ENCODE assay signal across 21 cellular contexts in genomic region chr22:19325296-19325950, GRCh38. TPM values are rescaled to one million over a fixed set of nuclear protein-coding genes. Genes with fewer than 3 reads are reported as not detected.
DNase-seq lines count a peak whose midpoint lies in the region; ATAC-seq, FAIRE-seq and TF ChIP-seq lines count a peak whose summit lies in the region.
"Had no signal": no experiment of that assay in that cellular context is flagged by ENCODE, and none has a peak within 500 bp of the region (broad histone marks: within the 10 kb centered on the region; RNA-seq: fewer than 3 reads in every experiment).

No MANE protein-coding gene starts in this region.

- TF ChIP-seq CTCF in bronchial epithelial cell (IDR thresholded peaks at IDR 0.05; ENCODE audit: insufficient read depth, low read length, severe bottlenecking) = no peak
- TF ChIP-seq CTCF in transverse colon (IDR thresholded peaks at IDR 0.05) = no peak
- no peak for TF ChIP-seq CTCF in prostate gland (IDR thresholded peaks at IDR 0.05)

- TF ChIP-seq EP300 in transverse colon (IDR thresholded peaks at IDR 0.05; ENCODE audit: low read depth) = no peak

- no peak for ATAC-seq in HG02870 (IDR thresholded peaks at IDR 0.05; ENCODE audit: unreplicated experiment)
- ATAC-seq: activated naive CD4-positive, alpha-beta T cell treated with anti-CD3 and anti-CD28 coated beads, Interleukin-2, amount 50 U/mL, for 72 hours; stimulated activated naive CD8-positive, alpha-beta T cell treated with anti-CD3 and anti-CD28 coated beads, Interleukin-15, Interleukin-2, amounts not matched to agents 100 U/mL and 50 U/mL, for 24 hours had no signal

- peak overlapping the region; percentile 53; the same call in 1 of the 2 replicates for H3K27ac ChIP-seq in ACC112 (ENCODE audit: low read depth, low read length)
- no peak overlapping the region for H3K27ac ChIP-seq in transverse colon
- H3K27ac ChIP-seq in prostate gland = no peak overlapping the region
- H3K27ac ChIP-seq: esophagus muscularis mucosa, right atrium auricular region had no signal

- peaks cover 6% of the 10 kb centered on the region; the same call in 1 of the 2 replicates for H3K36me3 ChIP-seq in ACC112 (ENCODE audit: insufficient read depth, low read length)
- H3K36me3 ChIP-seq in bronchial epithelial cell (ENCODE audit: control insufficient read depth, insufficient read depth, low read length) = peaks cover 1% of the 10 kb centered on the region
- H3K36me3 ChIP-seq in transverse colon = peaks cover 0 to 12% (median 4%) of the 10 kb centered on the region in 4 donors
- H3K36me3 ChIP-seq in prostate gland = no peaks in the 10 kb centered on the region

- DNase-seq in LHCN-M2 (ENCODE audit: low read depth) (peak; percentile 86), bronchial epithelial cell (ENCODE audit: low read depth) (peak; percentile 84), iris pigment epithelial cell (ENCODE audit: low read depth) (peak; percentile 78), transverse colon (no peak), OCI-M2 (lab: John Stamatoyannopoulos, UW; ENCODE audit: unreplicated experiment) (no peak), prostate gland (ENCODE audit: low spot score) (no peak)
- DNase-seq: activated CD4-positive, alpha-beta T cell treated with anti-CD3 and anti-CD28 coated beads, Interleukin-2, amount 50 U/mL, for 1 hour; CD4-positive, alpha-beta T cell; DMS79; H7; MM.1S; NCI-H2081; NCI-H526 treated with DMSO at 0.1 percent for 48 hours; stimulated activated naive CD8-positive, alpha-beta T cell treated with anti-CD3 and anti-CD28 coated beads, Interleukin-15, Interleukin-2, amounts not matched to agents 100 U/mL and 50 U/mL, for 24 hours had no signal

- H3K4me3 ChIP-seq in ACC112 (ENCODE audit: low read depth, low read length) = no peak overlapping the region
- no peak overlapping the region for H3K4me3 ChIP-seq in bronchial epithelial cell (ENCODE audit: low read depth, low read length)
- H3K4me3 ChIP-seq in transverse colon = no peak overlapping the region
- H3K4me3 ChIP-seq in prostate gland = no peak overlapping the region
- H3K4me3 ChIP-seq: esophagus muscularis mucosa, right atrium auricular region had no signal

- no peak overlapping the region for H2AFZ ChIP-seq in ACC112 (ENCODE audit: low read length, unreplicated experiment)

- no peaks in the 10 kb centered on the region for H3K27me3 ChIP-seq in ACC112 (ENCODE audit: insufficient read depth, low read length)
- no peaks in the 10 kb centered on the region for H3K27me3 ChIP-seq in bronchial epithelial cell (ENCODE audit: control insufficient read depth, insufficient read depth, low read length)
- no peaks in the 10 kb centered on the region for H3K27me3 ChIP-seq in transverse colon
- no peaks in the 10 kb centered on the region for H3K27me3 ChIP-seq in prostate gland (replicated peaks; ENCODE audit: insufficient read depth)
- H3K27me3 ChIP-seq: esophagus muscularis mucosa, right atrium auricular region had no signal

- 90 to 93% methylated on average over 2 to 5 of the region's 5 CpGs for WGBS in transverse colon (ENCODE audit: low coverage in 1 of 2), 2 donors
- 84% methylated on average over 5 of the region's 5 CpGs for WGBS in prostate gland

- intact Hi-C loops in transverse colon (cut with DNase I; ENCODE audit: low total_unique reads) = no loop called here
- intact Hi-C loops in prostate gland (cut with DNase I) = no loop called here

- H3K9me3 ChIP-seq in transverse colon (no peaks in the 10 kb centered on the region), prostate gland (no peaks in the 10 kb centered on the region)
- H3K9me3 ChIP-seq: right atrium auricular region had no signal

- no peaks in the 10 kb centered on the region for H3K79me2 ChIP-seq in ACC112 (ENCODE audit: control insufficient read depth, insufficient read depth, low read length, unreplicated experiment)

- peaks cover 7% of the 10 kb centered on the region for H3K4me1 ChIP-seq in ACC112 (ENCODE audit: control insufficient read depth, insufficient read depth, low read length, unreplicated experiment)
- H3K4me1 ChIP-seq in transverse colon = no peaks in the 10 kb centered on the region
- no peaks in the 10 kb centered on the region for H3K4me1 ChIP-seq in prostate gland (replicated peaks)
- H3K4me1 ChIP-seq: esophagus muscularis mucosa, right atrium auricular region had no signal

- FAIRE-seq in bronchial epithelial cell (lab: Jason Lieb, UNC) = no peak
- FAIRE-seq: GM18507, HTR-8/SVneo had no signal

- in situ Hi-C loops in transverse colon (cut with MboI; ENCODE audit: low pct_ligation_motif_present in 1 of 4, low pct_unique_long_range_greater_than_20kb in 1 of 4, low sequenced_read_pairs in 3 of 4) = no loop called here

- TF ChIP-seq POLR2A in transverse colon (IDR thresholded peaks at IDR 0.05) (no peak), prostate gland (IDR thresholded peaks at IDR 0.05) (no peak)

RNA-seq across cellular contexts. Expression of gene CLTCL1, which starts 33.9 kb away (rescaled TPM):
- total RNA-seq in LHCN-M2 (2014; rRNA removed) (14.4 and 17.7 TPM in 2 replicates), bronchial epithelial cell (13.7 and 20.2 TPM in 2 replicates), transverse colon (1 to 10 TPM; 3.8 to 8.6 (median 5.6) TPM), prostate gland (10 to 100 TPM; 12.1 to 26.2 TPM)
- polyA plus RNA-seq in LHCN-M2 (2012) = 19.1 TPM

Comparison
In these comparisons a context has a peak if more than half of its experiments do, and no peak if none do; other contexts are left out.
1. DNase-seq: peak in LHCN-M2 (single experiment), bronchial epithelial cell (single experiment) and iris pigment epithelial cell (single experiment); none in transverse colon (single experiment), OCI-M2 (single experiment) and prostate gland (single experiment).